ENCODE assay signal across 11 cellular contexts in genomic region chr2:26875808-26876207, GRCh38. TPM values are rescaled to one million over a fixed set of nuclear protein-coding genes. Genes with fewer than 3 reads are reported as not detected.
"Had no signal": no experiment of that assay in that cellular context is flagged by ENCODE, and none has a peak within 500 bp of the region (broad histone marks: within the 10 kb centered on the region; RNA-seq: fewer than 3 reads in every experiment).

No MANE protein-coding gene starts in this region.

- H3K27ac ChIP-seq: GM23248 had no signal

- H3K9ac ChIP-seq: GM23248 had no signal

- H3K9me3 ChIP-seq: HAP-1 had no signal

- H3K4me3 ChIP-seq: GM23248, GM23338, HAP-1 had no signal

- H2AFZ ChIP-seq: GM23248, GM23338 had no signal

- ATAC-seq: GM23338, HCT116 had no signal

- FAIRE-seq: H1, H54 had no signal

- H3K4me2 ChIP-seq: GM23338 had no signal

- DNase-seq: GM23248, GOT3, H7, H9, HCEC 1CT, HFFc6 had no signal

RNA-seq across cellular contexts. Expression of gene DPYSL5, which starts 27.9 kb away (rescaled TPM):
- total RNA-seq: GM23248, HFFc6 had no signal
- polyA plus RNA-seq: GM23248 had no signal
